1 cellular context compared by ENCODE assay signal in the genomic region with DNA sequence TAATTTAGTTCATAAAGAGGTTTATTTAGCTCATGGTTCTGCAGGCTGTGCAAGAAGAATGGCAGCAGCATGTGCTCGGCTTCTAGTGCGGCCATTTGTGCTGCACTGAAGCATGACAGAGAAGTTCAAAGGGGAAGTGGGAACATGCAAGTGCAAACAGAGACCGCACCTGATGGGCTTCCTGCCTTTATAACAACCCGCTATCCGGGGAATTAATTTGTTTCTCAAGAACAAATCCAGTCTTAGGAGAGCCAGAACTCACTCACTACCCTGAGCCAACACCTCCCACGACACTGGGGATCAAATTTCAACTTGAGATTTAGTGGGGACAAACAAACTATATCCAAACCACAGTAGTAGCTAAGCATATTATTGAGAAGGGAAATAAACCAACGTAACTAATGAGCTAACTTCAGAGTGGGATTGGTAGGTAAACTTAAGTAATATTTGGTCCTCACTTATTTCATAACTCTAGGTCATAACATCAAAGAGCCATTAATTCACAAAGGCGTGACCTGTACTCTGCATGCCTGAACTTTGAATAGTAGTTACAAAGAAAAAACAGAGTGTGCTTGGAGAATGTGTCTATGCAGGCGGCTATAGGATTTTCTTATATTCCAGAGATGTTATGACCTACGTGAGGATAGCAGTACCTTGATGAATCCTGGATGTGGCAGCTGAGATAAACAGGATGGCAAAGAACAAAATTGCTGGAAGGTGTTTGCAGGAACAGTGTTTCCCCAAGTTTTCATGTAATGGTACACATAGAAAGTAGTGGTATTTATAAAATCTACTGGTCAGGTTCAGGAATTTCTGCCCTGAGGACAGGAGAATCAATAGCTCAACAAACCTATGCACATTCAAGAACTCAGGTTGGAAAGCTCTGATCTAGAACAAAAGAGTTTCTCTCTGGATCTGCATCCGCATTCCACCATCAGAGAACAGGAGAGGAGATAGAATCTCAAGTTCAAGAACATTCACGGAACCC.
TF ChIP-seq lines count a peak whose summit lies in the region.

No MANE protein-coding gene starts in this region.

TF ChIP-seq in HepG2, 621 proteins besides CTCF, POLR2A, EP300 and RAD21 (continued from another document and continues in another):
- TF ChIP-seq RARA (CRISPR knock-in tag; IDR thresholded peaks at IDR 0.05) = peak; percentile 63; the same call in 1 of the 2 replicates
- no peak for TF ChIP-seq NFE2L2 (IDR thresholded peaks at IDR 0.05; ENCODE audit: low read length)
- no peak for TF ChIP-seq ZNF773 (CRISPR knock-in tag; IDR thresholded peaks at IDR 0.05; ENCODE audit: borderline replicate concordance)
- no peak for TF ChIP-seq MEIS2 (CRISPR knock-in tag; IDR thresholded peaks at IDR 0.05)
- TF ChIP-seq, protein P1, sequence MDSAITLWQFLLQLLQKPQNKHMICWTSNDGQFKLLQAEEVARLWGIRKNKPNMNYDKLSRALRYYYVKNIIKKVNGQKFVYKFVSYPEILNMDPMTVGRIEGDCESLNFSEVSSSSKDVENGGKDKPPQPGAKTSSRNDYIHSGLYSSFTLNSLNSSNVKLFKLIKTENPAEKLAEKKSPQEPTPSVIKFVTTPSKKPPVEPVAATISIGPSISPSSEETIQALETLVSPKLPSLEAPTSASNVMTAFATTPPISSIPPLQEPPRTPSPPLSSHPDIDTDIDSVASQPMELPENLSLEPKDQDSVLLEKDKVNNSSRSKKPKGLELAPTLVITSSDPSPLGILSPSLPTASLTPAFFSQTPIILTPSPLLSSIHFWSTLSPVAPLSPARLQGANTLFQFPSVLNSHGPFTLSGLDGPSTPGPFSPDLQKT (CRISPR knock-in tag; IDR thresholded peaks at IDR 0.05; ENCODE audit: borderline replicate concordance) = no peak
- no peak for TF ChIP-seq ZNF850 (CRISPR knock-in tag; conservative IDR thresholded peaks at IDR 0.05)
- no peak for TF ChIP-seq SMARCE1 (IDR thresholded peaks at IDR 0.05; ENCODE audit: borderline replicate concordance)
- peak; percentile 66; the same call in 1 of the 2 replicates for TF ChIP-seq NR2F2 (IDR thresholded peaks at IDR 0.05; ENCODE audit: borderline replicate concordance, low read depth)
- peak; percentile 99 for TF ChIP-seq ZSCAN29 (CRISPR knock-in tag; conservative IDR thresholded peaks at IDR 0.05)
- TF ChIP-seq ZFP37 (CRISPR knock-in tag; IDR thresholded peaks at IDR 0.05; ENCODE audit: borderline replicate concordance) = no peak
- peak; percentile 75 for TF ChIP-seq NR2F6 (IDR thresholded peaks at IDR 0.05)
- peak; percentile 46 for TF ChIP-seq NR2F6 (CRISPR knock-in tag; IDR thresholded peaks at IDR 0.05)
- TF ChIP-seq DPF2 (CRISPR knock-in tag; IDR thresholded peaks at IDR 0.05; ENCODE audit: borderline replicate concordance, low read depth) = no peak
- peak; percentile 64; the same call in 1 of the 2 replicates for TF ChIP-seq HNF4A (CRISPR knock-in tag; IDR thresholded peaks at IDR 0.05)
- TF ChIP-seq RAD51 (IDR thresholded peaks at IDR 0.05; ENCODE audit: borderline replicate concordance) = no peak
- TF ChIP-seq PHF5A (CRISPR knock-in tag; IDR thresholded peaks at IDR 0.05; ENCODE audit: low read depth, unreplicated experiment) = no peak
- no peak for TF ChIP-seq ELF1 (CRISPR knock-in tag; IDR thresholded peaks at IDR 0.05)
- TF ChIP-seq ZSCAN12 (CRISPR knock-in tag; IDR thresholded peaks at IDR 0.05) = no peak
- no peak for TF ChIP-seq MYC (CRISPR knock-in tag; IDR thresholded peaks at IDR 0.05; ENCODE audit: borderline replicate concordance)
- TF ChIP-seq PHF20 (CRISPR knock-in tag; IDR thresholded peaks at IDR 0.05) = no peak
- TF ChIP-seq, protein P2, sequence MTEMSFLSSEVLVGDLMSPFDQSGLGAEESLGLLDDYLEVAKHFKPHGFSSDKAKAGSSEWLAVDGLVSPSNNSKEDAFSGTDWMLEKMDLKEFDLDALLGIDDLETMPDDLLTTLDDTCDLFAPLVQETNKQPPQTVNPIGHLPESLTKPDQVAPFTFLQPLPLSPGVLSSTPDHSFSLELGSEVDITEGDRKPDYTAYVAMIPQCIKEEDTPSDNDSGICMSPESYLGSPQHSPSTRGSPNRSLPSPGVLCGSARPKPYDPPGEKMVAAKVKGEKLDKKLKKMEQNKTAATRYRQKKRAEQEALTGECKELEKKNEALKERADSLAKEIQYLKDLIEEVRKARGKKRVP (CRISPR knock-in tag; IDR thresholded peaks at IDR 0.05) = peak in 1 of 2 experiments; percentile 55; a peak in 2 of 4 replicates
- TF ChIP-seq CEBPG (CRISPR knock-in tag; IDR thresholded peaks at IDR 0.05) = peak; percentile 42
- TF ChIP-seq CREM (IDR thresholded peaks at IDR 0.05) = peak; percentile 27; the same call in 1 of the 2 replicates
- no peak for TF ChIP-seq CREM (CRISPR knock-in tag; IDR thresholded peaks at IDR 0.05)
- no peak for TF ChIP-seq ZFP90 (CRISPR knock-in tag; IDR thresholded peaks at IDR 0.05; ENCODE audit: borderline replicate concordance)
- peak; percentile 8; the same call in 1 of the 2 replicates for TF ChIP-seq MED1 (CRISPR knock-in tag; IDR thresholded peaks at IDR 0.05)
- no peak for TF ChIP-seq ZNF775 (CRISPR knock-in tag; IDR thresholded peaks at IDR 0.05; ENCODE audit: borderline replicate concordance)
- TF ChIP-seq GABPA (IDR thresholded peaks at IDR 0.05; ENCODE audit: low read depth, low read length) = no peak
- TF ChIP-seq GABPA (CRISPR knock-in tag; IDR thresholded peaks at IDR 0.05; ENCODE audit: low read depth) = 0 out of 2 replicates have a peak, but pooled peaks have one; percentile 5
- TF ChIP-seq, protein P3, sequence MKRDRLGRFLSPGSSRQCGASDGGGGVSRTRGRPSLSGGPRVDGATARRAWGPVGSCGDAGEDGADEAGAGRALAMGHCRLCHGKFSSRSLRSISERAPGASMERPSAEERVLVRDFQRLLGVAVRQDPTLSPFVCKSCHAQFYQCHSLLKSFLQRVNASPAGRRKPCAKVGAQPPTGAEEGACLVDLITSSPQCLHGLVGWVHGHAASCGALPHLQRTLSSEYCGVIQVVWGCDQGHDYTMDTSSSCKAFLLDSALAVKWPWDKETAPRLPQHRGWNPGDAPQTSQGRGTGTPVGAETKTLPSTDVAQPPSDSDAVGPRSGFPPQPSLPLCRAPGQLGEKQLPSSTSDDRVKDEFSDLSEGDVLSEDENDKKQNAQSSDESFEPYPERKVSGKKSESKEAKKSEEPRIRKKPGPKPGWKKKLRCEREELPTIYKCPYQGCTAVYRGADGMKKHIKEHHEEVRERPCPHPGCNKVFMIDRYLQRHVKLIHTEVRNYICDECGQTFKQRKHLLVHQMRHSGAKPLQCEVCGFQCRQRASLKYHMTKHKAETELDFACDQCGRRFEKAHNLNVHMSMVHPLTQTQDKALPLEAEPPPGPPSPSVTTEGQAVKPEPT (CRISPR knock-in tag; IDR thresholded peaks at IDR 0.05; ENCODE audit: low read depth) = no peak
- TF ChIP-seq, protein P4, sequence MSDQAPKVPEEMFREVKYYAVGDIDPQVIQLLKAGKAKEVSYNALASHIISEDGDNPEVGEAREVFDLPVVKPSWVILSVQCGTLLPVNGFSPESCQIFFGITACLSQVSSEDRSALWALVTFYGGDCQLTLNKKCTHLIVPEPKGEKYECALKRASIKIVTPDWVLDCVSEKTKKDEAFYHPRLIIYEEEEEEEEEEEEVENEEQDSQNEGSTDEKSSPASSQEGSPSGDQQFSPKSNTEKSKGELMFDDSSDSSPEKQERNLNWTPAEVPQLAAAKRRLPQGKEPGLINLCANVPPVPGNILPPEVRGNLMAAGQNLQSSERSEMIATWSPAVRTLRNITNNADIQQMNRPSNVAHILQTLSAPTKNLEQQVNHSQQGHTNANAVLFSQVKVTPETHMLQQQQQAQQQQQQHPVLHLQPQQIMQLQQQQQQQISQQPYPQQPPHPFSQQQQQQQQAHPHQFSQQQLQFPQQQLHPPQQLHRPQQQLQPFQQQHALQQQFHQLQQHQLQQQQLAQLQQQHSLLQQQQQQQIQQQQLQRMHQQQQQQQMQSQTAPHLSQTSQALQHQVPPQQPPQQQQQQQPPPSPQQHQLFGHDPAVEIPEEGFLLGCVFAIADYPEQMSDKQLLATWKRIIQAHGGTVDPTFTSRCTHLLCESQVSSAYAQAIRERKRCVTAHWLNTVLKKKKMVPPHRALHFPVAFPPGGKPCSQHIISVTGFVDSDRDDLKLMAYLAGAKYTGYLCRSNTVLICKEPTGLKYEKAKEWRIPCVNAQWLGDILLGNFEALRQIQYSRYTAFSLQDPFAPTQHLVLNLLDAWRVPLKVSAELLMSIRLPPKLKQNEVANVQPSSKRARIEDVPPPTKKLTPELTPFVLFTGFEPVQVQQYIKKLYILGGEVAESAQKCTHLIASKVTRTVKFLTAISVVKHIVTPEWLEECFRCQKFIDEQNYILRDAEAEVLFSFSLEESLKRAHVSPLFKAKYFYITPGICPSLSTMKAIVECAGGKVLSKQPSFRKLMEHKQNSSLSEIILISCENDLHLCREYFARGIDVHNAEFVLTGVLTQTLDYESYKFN (CRISPR knock-in tag; conservative IDR thresholded peaks at IDR 0.05) = peak; percentile 61
- TF ChIP-seq ASH2L (IDR thresholded peaks at IDR 0.05; ENCODE audit: insufficient read length, low read depth, low read length) = peak; percentile 43
- no peak for TF ChIP-seq ZEB1 (IDR thresholded peaks at IDR 0.05; ENCODE audit: insufficient replicate concordance, low read depth)
- TF ChIP-seq NR2F1 (CRISPR knock-in tag; IDR thresholded peaks at IDR 0.05) = peak in 1 of 2 experiments; percentile 77; a peak in 2 of 4 replicates
- TF ChIP-seq ZNF12 (CRISPR knock-in tag; IDR thresholded peaks at IDR 0.05) = no peak
- TF ChIP-seq, protein P5, sequence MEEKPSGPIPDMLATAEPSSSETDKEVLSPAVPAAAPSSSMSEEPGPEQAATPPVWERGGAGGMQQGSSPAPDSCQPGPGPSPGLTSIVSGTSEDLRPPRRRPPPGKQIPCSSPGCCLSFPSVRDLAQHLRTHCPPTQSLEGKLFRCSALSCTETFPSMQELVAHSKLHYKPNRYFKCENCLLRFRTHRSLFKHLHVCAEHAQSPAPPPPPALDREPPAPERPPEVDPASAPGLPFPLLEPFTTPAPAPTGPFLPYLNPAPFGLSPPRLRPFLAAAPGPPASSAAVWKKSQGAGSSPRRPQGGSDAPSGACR (CRISPR knock-in tag; IDR thresholded peaks at IDR 0.05) = no peak
- TF ChIP-seq, protein P6, sequence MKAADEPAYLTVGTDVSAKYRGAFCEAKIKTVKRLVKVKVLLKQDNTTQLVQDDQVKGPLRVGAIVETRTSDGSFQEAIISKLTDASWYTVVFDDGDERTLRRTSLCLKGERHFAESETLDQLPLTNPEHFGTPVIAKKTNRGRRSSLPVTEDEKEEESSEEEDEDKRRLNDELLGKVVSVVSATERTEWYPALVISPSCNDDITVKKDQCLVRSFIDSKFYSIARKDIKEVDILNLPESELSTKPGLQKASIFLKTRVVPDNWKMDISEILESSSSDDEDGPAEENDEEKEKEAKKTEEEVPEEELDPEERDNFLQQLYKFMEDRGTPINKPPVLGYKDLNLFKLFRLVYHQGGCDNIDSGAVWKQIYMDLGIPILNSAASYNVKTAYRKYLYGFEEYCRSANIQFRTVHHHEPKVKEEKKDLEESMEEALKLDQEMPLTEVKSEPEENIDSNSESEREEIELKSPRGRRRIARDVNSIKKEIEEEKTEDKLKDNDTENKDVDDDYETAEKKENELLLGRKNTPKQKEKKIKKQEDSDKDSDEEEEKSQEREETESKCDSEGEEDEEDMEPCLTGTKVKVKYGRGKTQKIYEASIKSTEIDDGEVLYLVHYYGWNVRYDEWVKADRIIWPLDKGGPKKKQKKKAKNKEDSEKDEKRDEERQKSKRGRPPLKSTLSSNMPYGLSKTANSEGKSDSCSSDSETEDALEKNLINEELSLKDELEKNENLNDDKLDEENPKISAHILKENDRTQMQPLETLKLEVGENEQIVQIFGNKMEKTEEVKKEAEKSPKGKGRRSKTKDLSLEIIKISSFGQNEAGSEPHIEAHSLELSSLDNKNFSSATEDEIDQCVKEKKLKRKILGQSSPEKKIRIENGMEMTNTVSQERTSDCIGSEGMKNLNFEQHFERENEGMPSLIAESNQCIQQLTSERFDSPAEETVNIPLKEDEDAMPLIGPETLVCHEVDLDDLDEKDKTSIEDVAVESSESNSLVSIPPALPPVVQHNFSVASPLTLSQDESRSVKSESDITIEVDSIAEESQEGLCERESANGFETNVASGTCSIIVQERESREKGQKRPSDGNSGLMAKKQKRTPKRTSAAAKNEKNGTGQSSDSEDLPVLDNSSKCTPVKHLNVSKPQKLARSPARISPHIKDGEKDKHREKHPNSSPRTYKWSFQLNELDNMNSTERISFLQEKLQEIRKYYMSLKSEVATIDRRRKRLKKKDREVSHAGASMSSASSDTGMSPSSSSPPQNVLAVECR (CRISPR knock-in tag; IDR thresholded peaks at IDR 0.05; ENCODE audit: borderline replicate concordance) = no peak
- TF ChIP-seq, protein P7, sequence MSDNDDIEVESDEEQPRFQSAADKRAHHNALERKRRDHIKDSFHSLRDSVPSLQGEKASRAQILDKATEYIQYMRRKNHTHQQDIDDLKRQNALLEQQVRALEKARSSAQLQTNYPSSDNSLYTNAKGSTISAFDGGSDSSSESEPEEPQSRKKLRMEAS (IDR thresholded peaks at IDR 0.05) = peak; percentile 67
- TF ChIP-seq ZNF382 (CRISPR knock-in tag; IDR thresholded peaks at IDR 0.05; ENCODE audit: borderline replicate concordance) = no peak
- no peak for TF ChIP-seq GABPB1 (CRISPR knock-in tag; IDR thresholded peaks at IDR 0.05)
- TF ChIP-seq ARNTL (CRISPR knock-in tag; IDR thresholded peaks at IDR 0.05) = 0 out of 2 replicates have a peak, but pooled peaks have one; percentile 5
- peak; percentile 22; the same call in 1 of the 2 replicates for TF ChIP-seq TBX3 (IDR thresholded peaks at IDR 0.05; ENCODE audit: borderline replicate concordance)
- peak; percentile 32; the same call in 1 of the 2 replicates for TF ChIP-seq EHMT2 (IDR thresholded peaks at IDR 0.05; ENCODE audit: borderline replicate concordance, low read depth, low read length)
- TF ChIP-seq, protein P8, sequence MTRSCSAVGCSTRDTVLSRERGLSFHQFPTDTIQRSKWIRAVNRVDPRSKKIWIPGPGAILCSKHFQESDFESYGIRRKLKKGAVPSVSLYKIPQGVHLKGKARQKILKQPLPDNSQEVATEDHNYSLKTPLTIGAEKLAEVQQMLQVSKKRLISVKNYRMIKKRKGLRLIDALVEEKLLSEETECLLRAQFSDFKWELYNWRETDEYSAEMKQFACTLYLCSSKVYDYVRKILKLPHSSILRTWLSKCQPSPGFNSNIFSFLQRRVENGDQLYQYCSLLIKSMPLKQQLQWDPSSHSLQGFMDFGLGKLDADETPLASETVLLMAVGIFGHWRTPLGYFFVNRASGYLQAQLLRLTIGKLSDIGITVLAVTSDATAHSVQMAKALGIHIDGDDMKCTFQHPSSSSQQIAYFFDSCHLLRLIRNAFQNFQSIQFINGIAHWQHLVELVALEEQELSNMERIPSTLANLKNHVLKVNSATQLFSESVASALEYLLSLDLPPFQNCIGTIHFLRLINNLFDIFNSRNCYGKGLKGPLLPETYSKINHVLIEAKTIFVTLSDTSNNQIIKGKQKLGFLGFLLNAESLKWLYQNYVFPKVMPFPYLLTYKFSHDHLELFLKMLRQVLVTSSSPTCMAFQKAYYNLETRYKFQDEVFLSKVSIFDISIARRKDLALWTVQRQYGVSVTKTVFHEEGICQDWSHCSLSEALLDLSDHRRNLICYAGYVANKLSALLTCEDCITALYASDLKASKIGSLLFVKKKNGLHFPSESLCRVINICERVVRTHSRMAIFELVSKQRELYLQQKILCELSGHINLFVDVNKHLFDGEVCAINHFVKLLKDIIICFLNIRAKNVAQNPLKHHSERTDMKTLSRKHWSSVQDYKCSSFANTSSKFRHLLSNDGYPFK (CRISPR knock-in tag; IDR thresholded peaks at IDR 0.05; ENCODE audit: borderline replicate concordance) = no peak
- TF ChIP-seq SRSF9 (IDR thresholded peaks at IDR 0.05; ENCODE audit: borderline replicate concordance, insufficient read depth, low read depth, low read length, poor library complexity, severe bottlenecking) = no peak
- TF ChIP-seq YY1 (IDR thresholded peaks at IDR 0.05; ENCODE audit: insufficient read depth, insufficient replicate concordance, low read depth, low read length) = peak; percentile 53
- peak; percentile 54; the same call in 1 of the 2 replicates for TF ChIP-seq SIX4 (CRISPR knock-in tag; IDR thresholded peaks at IDR 0.05)
- TF ChIP-seq BRD4 (CRISPR knock-in tag; IDR thresholded peaks at IDR 0.05) = no peak
- TF ChIP-seq TRIM24 (CRISPR knock-in tag; IDR thresholded peaks at IDR 0.05) = no peak
